1 cellular context compared by ENCODE assay signal in genomic region chr14:56808314-56809201, GRCh38.
TF ChIP-seq lines count a peak whose summit lies in the region.

No MANE protein-coding gene starts in this region.

TF ChIP-seq in H1, 55 proteins besides CTCF, POLR2A, EP300 and RAD21 (continued from another document):
- TF ChIP-seq CHD7 (IDR thresholded peaks at IDR 0.05; ENCODE audit: insufficient replicate concordance, low read length) (no peak), BACH1 (IDR thresholded peaks at IDR 0.05; ENCODE audit: low read length) (no peak)
